Comparison of ENCODE assay signal across 28 cellular contexts in genomic region chr4:111671756-111672155, GRCh38.
"Had no signal": no experiment of that assay in that cellular context is flagged by ENCODE, and none has a peak within 500 bp of the region (broad histone marks: within the 10 kb centered on the region; RNA-seq: fewer than 3 reads in every experiment).

No MANE protein-coding gene starts in this region.

- DNase-seq: hypothalamus; immature natural killer cell; kidney; left colon; left lung; lower lobe of right lung; mammary epithelial cell; mesenchymal stem cell; naive thymus-derived CD8-positive, alpha-beta T cell; occipital lobe; right cardiac atrium; spleen; stimulated activated CD4-positive, alpha-beta T cell treated with anti-CD3 and anti-CD28 coated beads, Interleukin-4, amount 100 ng/mL, for 24 hours; stimulated activated naive CD4-positive, alpha-beta T cell; uterus had no signal

- ATAC-seq: left colon; left lung; lower lobe of right lung; naive thymus-derived CD8-positive, alpha-beta T cell; right cardiac atrium; sciatic nerve; stimulated activated effector memory CD8-positive, alpha-beta T cell treated with anti-CD3 and anti-CD28 coated beads, Interleukin-12 subunit alpha, Interleukin-12 subunit beta, amount 100 ng/mL, for 72 hours had no signal

- H3K27me3 ChIP-seq: left lung, neutrophil, spleen, suprapubic skin, tibial nerve, uterus had no signal

- H3K27me3 Mint-ChIP-seq: naive thymus-derived CD8-positive, alpha-beta T cell; stimulated activated naive CD8-positive, alpha-beta T cell treated with anti-CD3 and anti-CD28 coated beads, Interleukin-15, Interleukin-2, amounts not matched to agents 100 ng/mL and 50 ng/mL, for 24 hours had no signal

- H2AFZ ChIP-seq: parathyroid adenoma had no signal

- H3K27ac ChIP-seq: left lung, lower lobe of right lung, neutrophil, parathyroid adenoma, skin epidermis, spleen, suprapubic skin, thoracic aorta, tibial nerve, uterus had no signal

- H3K9ac ChIP-seq: parathyroid adenoma had no signal

- H3K27ac Mint-ChIP-seq: immature natural killer cell; naive thymus-derived CD8-positive, alpha-beta T cell; nephron; stimulated activated effector memory CD8-positive, alpha-beta T cell treated with anti-CD3 and anti-CD28 coated beads, Interleukin-12 subunit alpha, Interleukin-12 subunit beta, amount 100 ng/mL, for 72 hours; stimulated activated naive CD8-positive, alpha-beta T cell treated with anti-CD3 and anti-CD28 coated beads, Interleukin-15, Interleukin-2, amounts not matched to agents 100 ng/mL and 50 ng/mL, for 24 hours; type B pancreatic cell had no signal

- H3K4me3 ChIP-seq: left lung, lower lobe of right lung, skin epidermis, spleen, suprapubic skin, thoracic aorta, tibial nerve, uterus had no signal

- FAIRE-seq: islet of Langerhans, kidney had no signal

- H3K9me3 Mint-ChIP-seq: nephron; neural crest cell; stimulated activated naive CD8-positive, alpha-beta T cell treated with anti-CD3 and anti-CD28 coated beads, Interleukin-15, Interleukin-2, amounts not matched to agents 100 ng/mL and 50 ng/mL, for 24 hours; type B pancreatic cell had no signal

- H3K4me1 Mint-ChIP-seq: immature natural killer cell; naive thymus-derived CD8-positive, alpha-beta T cell; stimulated activated effector memory CD8-positive, alpha-beta T cell treated with anti-CD3 and anti-CD28 coated beads, Interleukin-12 subunit alpha, Interleukin-12 subunit beta, amount 100 ng/mL, for 72 hours had no signal

- H3K4me1 ChIP-seq: left lung, lower lobe of right lung, parathyroid adenoma, spleen, suprapubic skin, tibial nerve, uterus had no signal

- H3K36me3 Mint-ChIP-seq: immature natural killer cell; naive thymus-derived CD8-positive, alpha-beta T cell; stimulated activated effector memory CD8-positive, alpha-beta T cell treated with anti-CD3 and anti-CD28 coated beads, Interleukin-12 subunit alpha, Interleukin-12 subunit beta, amount 100 ng/mL, for 72 hours; type B pancreatic cell had no signal

- H3K36me3 ChIP-seq: left lung, lower lobe of right lung, neutrophil, spleen, suprapubic skin, thoracic aorta, tibial nerve, uterus had no signal

- H3K4me3 Mint-ChIP-seq: immature natural killer cell; naive thymus-derived CD8-positive, alpha-beta T cell; nephron; neural crest cell; stimulated activated effector memory CD8-positive, alpha-beta T cell treated with anti-CD3 and anti-CD28 coated beads, Interleukin-12 subunit alpha, Interleukin-12 subunit beta, amount 100 ng/mL, for 72 hours; stimulated activated naive CD8-positive, alpha-beta T cell treated with anti-CD3 and anti-CD28 coated beads, Interleukin-15, Interleukin-2, amounts not matched to agents 100 ng/mL and 50 ng/mL, for 24 hours; type B pancreatic cell had no signal

- H3K79me2 ChIP-seq: parathyroid adenoma had no signal

- H3K9me3 ChIP-seq: left lung, lower lobe of right lung, neutrophil, spleen, suprapubic skin, thoracic aorta, tibial nerve, uterus had no signal
